ENCODE assay signal across 1 cellular context in genomic region chr5:176545388-176545736, GRCh38.
TF ChIP-seq lines count a peak whose summit lies in the region.

No MANE protein-coding gene starts in this region.

TF ChIP-seq in GM23338, 12 proteins besides CTCF, POLR2A, EP300 and RAD21 (continued from another document):
- TF ChIP-seq ZNF462 (CRISPR knock-in tag; IDR thresholded peaks at IDR 0.05) (no peak), EZH2 (IDR thresholded peaks at IDR 0.05; ENCODE audit: low read depth, unreplicated experiment) (no peak), STAT1 (IDR thresholded peaks at IDR 0.05; ENCODE audit: unreplicated experiment) (no peak), EZH2phosphoT487 (IDR thresholded peaks at IDR 0.05; ENCODE audit: unreplicated experiment) (no peak), REST (IDR thresholded peaks at IDR 0.05; ENCODE audit: unreplicated experiment) (no peak), JUNB (IDR thresholded peaks at IDR 0.05; ENCODE audit: unreplicated experiment) (no peak), ZNF114 (CRISPR knock-in tag; IDR thresholded peaks at IDR 0.05) (no peak)
